ENCODE assay signal across 29 cellular contexts in the genomic region with DNA sequence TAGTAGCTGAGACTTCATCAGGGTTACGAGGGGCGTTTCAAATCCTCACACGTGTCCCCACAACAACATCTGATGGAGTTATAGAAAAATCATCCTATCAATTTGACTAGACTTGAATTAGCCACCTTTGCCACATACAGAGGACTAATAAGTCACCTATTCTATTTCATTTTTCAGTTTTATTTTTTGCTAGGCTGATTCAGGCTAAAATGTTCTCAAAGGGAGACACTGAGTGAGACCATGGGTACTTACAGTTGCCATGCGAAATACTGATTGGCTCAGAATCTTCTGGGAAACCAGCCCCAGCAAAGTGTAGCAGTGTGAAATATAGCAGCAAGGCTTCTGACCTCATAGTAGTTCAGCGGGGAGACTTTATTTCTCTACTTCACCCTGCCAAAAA.
"Had no signal": no experiment of that assay in that cellular context is flagged by ENCODE, and none has a peak within 500 bp of the region (broad histone marks: within the 10 kb centered on the region; RNA-seq: fewer than 3 reads in every experiment).

No MANE protein-coding gene starts in this region.

- H3K36me3 ChIP-seq: brain microvascular endothelial cell, SJSA1 had no signal

- H3K27me3 Mint-ChIP-seq: activated CD4-positive, alpha-beta memory T cell treated with anti-CD3 and anti-CD28 coated beads, Interleukin-2, amount 10 ng/mL, durations not matched to agents 7 days and 5 days; activated CD8-positive, alpha-beta memory T cell treated with anti-CD3 and anti-CD28 coated beads, Interleukin-2, amount 10 ng/mL, durations not matched to agents 7 days and 5 days; activated naive CD4-positive, alpha-beta T cell treated with anti-CD3 and anti-CD28 coated beads, Interleukin-2, amount 10 ng/mL, durations not matched to agents 7 days and 5 days; activated naive CD8-positive, alpha-beta T cell; activated naive CD8-positive, alpha-beta T cell treated with anti-CD3 and anti-CD28 coated beads, Interleukin-2, amount 50 U/mL, for 24 hours had no signal

- H3K27me3 ChIP-seq: brain microvascular endothelial cell, Peyer's patch had no signal

- H3K4me2 ChIP-seq: SK-N-SH had no signal

- H3K27ac ChIP-seq: brain microvascular endothelial cell, Peyer's patch, SJSA1 had no signal

- H3K4me3 Mint-ChIP-seq: activated CD4-positive, alpha-beta memory T cell treated with anti-CD3 and anti-CD28 coated beads, Interleukin-2, amount 10 ng/mL, durations not matched to agents 7 days and 5 days; activated CD8-positive, alpha-beta memory T cell treated with anti-CD3 and anti-CD28 coated beads, Interleukin-2, amount 10 ng/mL, durations not matched to agents 7 days and 5 days; activated naive CD4-positive, alpha-beta T cell treated with anti-CD3 and anti-CD28 coated beads, Interleukin-2, amount 10 ng/mL, durations not matched to agents 7 days and 5 days; activated naive CD8-positive, alpha-beta T cell; activated naive CD8-positive, alpha-beta T cell treated with anti-CD3 and anti-CD28 coated beads, Interleukin-2, amount 50 U/mL, for 24 hours; T-helper 1 cell treated with Interleukin-12 subunit alpha and Interleukin-12 subunit beta and Interleukin-4 antibody, amounts not matched to agents 30 μg/mL and 1 μg/mL, for 36 hours; T-helper 2 cell treated with Interferon-gamma antibody and Interleukin-4, amounts not matched to agents 5 μg/mL and 100 μg/mL, for 36 hours had no signal

- DNase-seq: activated CD4-positive, alpha-beta memory T cell treated with anti-CD3 and anti-CD28 coated beads, Interleukin-2, amount 10 ng/mL, durations not matched to agents 7 days and 5 days; activated CD4-positive, alpha-beta T cell treated with anti-CD3 and anti-CD28 coated beads for 4 hours; activated CD4-positive, alpha-beta T cell treated with anti-CD3 and anti-CD28 coated beads, Interleukin-2, amount 50 U/mL, for 1 hour; activated CD8-positive, alpha-beta memory T cell treated with anti-CD3 and anti-CD28 coated beads for 24 hours; activated CD8-positive, alpha-beta memory T cell treated with anti-CD3 and anti-CD28 coated beads, Interleukin-2, amount 10 ng/mL, durations not matched to agents 7 days and 5 days; activated CD8-positive, alpha-beta memory T cell treated with anti-CD3 and anti-CD28 coated beads, Interleukin-2, amount 50 U/mL, for 48 hours; activated effector memory CD4-positive, alpha-beta T cell treated with Interleukin-2 at 50 U/mL for 16 hours; activated naive CD4-positive, alpha-beta T cell treated with anti-CD3 and anti-CD28 coated beads, Interleukin-2, amount 10 ng/mL, durations not matched to agents 7 days and 5 days; activated naive CD8-positive, alpha-beta T cell treated with anti-CD3 and anti-CD28 coated beads, Interleukin-2, amount 50 U/mL, for 24 hours; activated T-cell treated with anti-CD3 and anti-CD28 coated beads, Interleukin-2, amount 50 U/mL, for 48 hours; anterior cingulate cortex; brain microvascular endothelial cell; central memory CD4-positive, alpha-beta T cell; NCI-H1105; NCI-H1417 treated with DMSO at 0.1 percent for 48 hours; NCI-H187 treated with DMSO at 0.1 percent for 48 hours; NCI-H2081; NCI-H345; NCI-H524 treated with DMSO at 0.1 percent for 48 hours; PC-3; Peyer's patch; RPMI8226; SHP77 treated with DMSO at 0.1 percent for 48 hours; SK-N-SH had no signal

- H3K36me3 Mint-ChIP-seq: activated CD8-positive, alpha-beta memory T cell treated with anti-CD3 and anti-CD28 coated beads, Interleukin-2, amount 10 ng/mL, durations not matched to agents 7 days and 5 days; activated naive CD4-positive, alpha-beta T cell treated with anti-CD3 and anti-CD28 coated beads, Interleukin-2, amount 10 ng/mL, durations not matched to agents 7 days and 5 days had no signal

- H3K9me3 Mint-ChIP-seq: activated CD4-positive, alpha-beta memory T cell treated with anti-CD3 and anti-CD28 coated beads, Interleukin-2, amount 10 ng/mL, durations not matched to agents 7 days and 5 days; activated naive CD4-positive, alpha-beta T cell treated with anti-CD3 and anti-CD28 coated beads, Interleukin-2, amount 10 ng/mL, durations not matched to agents 7 days and 5 days; activated naive CD8-positive, alpha-beta T cell treated with anti-CD3 and anti-CD28 coated beads, Interleukin-2, amount 50 U/mL, for 24 hours; T-helper 1 cell treated with Interleukin-12 subunit alpha and Interleukin-12 subunit beta and Interleukin-4 antibody, amounts not matched to agents 30 μg/mL and 1 μg/mL, for 36 hours; T-helper 2 cell treated with Interferon-gamma antibody and Interleukin-4, amounts not matched to agents 5 μg/mL and 100 μg/mL, for 36 hours had no signal

- H3K4me1 ChIP-seq: SJSA1 had no signal

- ATAC-seq: activated CD4-positive, CD25-positive, alpha-beta regulatory T cell treated with anti-CD3 and anti-CD28 coated beads, Interleukin-2, amount 50 U/mL, for 24 hours; activated CD8-positive, alpha-beta memory T cell treated with anti-CD3 and anti-CD28 coated beads, Interleukin-2, amount 10 ng/mL, durations not matched to agents 7 days and 5 days; activated naive CD8-positive, alpha-beta T cell treated with anti-CD3 and anti-CD28 coated beads, Interleukin-2, amount 50 U/mL, for 24 hours; PC-3 had no signal

- H3K9me3 ChIP-seq: Peyer's patch, SJSA1, SK-N-SH had no signal

- H3K4me3 ChIP-seq: Peyer's patch, SJSA1 had no signal

- H3K9ac ChIP-seq: SK-N-SH had no signal

- H3K27ac Mint-ChIP-seq: activated CD4-positive, alpha-beta memory T cell treated with anti-CD3 and anti-CD28 coated beads, Interleukin-2, amount 10 ng/mL, durations not matched to agents 7 days and 5 days; activated CD8-positive, alpha-beta memory T cell treated with anti-CD3 and anti-CD28 coated beads, Interleukin-2, amount 10 ng/mL, durations not matched to agents 7 days and 5 days; activated naive CD4-positive, alpha-beta T cell treated with anti-CD3 and anti-CD28 coated beads, Interleukin-2, amount 10 ng/mL, durations not matched to agents 7 days and 5 days; activated naive CD8-positive, alpha-beta T cell; activated naive CD8-positive, alpha-beta T cell treated with anti-CD3 and anti-CD28 coated beads, Interleukin-2, amount 50 U/mL, for 24 hours; T-helper 1 cell treated with Interleukin-12 subunit alpha and Interleukin-12 subunit beta and Interleukin-4 antibody, amounts not matched to agents 30 μg/mL and 1 μg/mL, for 36 hours; T-helper 2 cell treated with Interferon-gamma antibody and Interleukin-4, amounts not matched to agents 5 μg/mL and 100 μg/mL, for 36 hours had no signal

- H3K4me1 Mint-ChIP-seq: activated CD4-positive, alpha-beta memory T cell treated with anti-CD3 and anti-CD28 coated beads, Interleukin-2, amount 10 ng/mL, durations not matched to agents 7 days and 5 days; activated CD8-positive, alpha-beta memory T cell treated with anti-CD3 and anti-CD28 coated beads, Interleukin-2, amount 10 ng/mL, durations not matched to agents 7 days and 5 days; activated naive CD4-positive, alpha-beta T cell treated with anti-CD3 and anti-CD28 coated beads, Interleukin-2, amount 10 ng/mL, durations not matched to agents 7 days and 5 days; activated naive CD8-positive, alpha-beta T cell treated with anti-CD3 and anti-CD28 coated beads, Interleukin-2, amount 50 U/mL, for 24 hours had no signal
